28 cellular contexts compared by ENCODE assay signal in genomic region chr14:29558516-29558915, GRCh38.
DNase-seq lines count a peak whose midpoint lies in the region; ATAC-seq, FAIRE-seq and TF ChIP-seq lines count a peak whose summit lies in the region.
"Had no signal": no experiment of that assay in that cellular context is flagged by ENCODE, and none has a peak within 500 bp of the region (broad histone marks: within the 10 kb centered on the region; RNA-seq: fewer than 3 reads in every experiment).

No MANE protein-coding gene starts in this region.

- H2AFZ ChIP-seq in GM23248 (peak overlapping the region; percentile 40), astrocyte (ENCODE audit: low read depth, low read length) (no peak overlapping the region)

- no peaks in the 10 kb centered on the region for H3K36me3 Mint-ChIP-seq in astrocyte (ENCODE audit: low read depth, unreplicated experiment)
- H3K36me3 Mint-ChIP-seq: activated naive CD8-positive, alpha-beta T cell treated with anti-CD3 and anti-CD28 coated beads, Interleukin-2, amount 10 ng/mL, durations not matched to agents 7 days and 5 days; stimulated activated naive B cell treated with anti-CD40 and anti-IgM and Interleukin-4, amounts not matched to agents 10 μg/mL and 1 μg/mL and 100 μg/mL, for 72 hours; WTC11 had no signal

- no peak overlapping the region for H3K27ac ChIP-seq in GM23248
- H3K27ac ChIP-seq in astrocyte (ENCODE audit: low read depth, low read length), result no peak overlapping the region
- no peak overlapping the region for H3K27ac ChIP-seq in WERI-Rb-1
- H3K27ac ChIP-seq: BLaER1 treated with 17β-estradiol and CSF1 and Interleukin-3, amounts not matched to agents 10 nM and 100 nM; heart left ventricle; Peyer's patch; SJSA1 had no signal

- H3K27me3 ChIP-seq in GM23248 (replicated peaks; ENCODE audit: insufficient read depth), result no peaks in the 10 kb centered on the region
- no peaks in the 10 kb centered on the region for H3K27me3 ChIP-seq in astrocyte (ENCODE audit: insufficient read depth, low read length)
- no peaks in the 10 kb centered on the region for H3K27me3 ChIP-seq in WERI-Rb-1 (ENCODE audit: insufficient read depth, low read depth, severe bottlenecking)
- H3K27me3 ChIP-seq: BLaER1 treated with 17β-estradiol and CSF1 and Interleukin-3, amounts not matched to agents 10 nM and 100 nM; heart left ventricle; Peyer's patch; SJSA1 had no signal

- intact Hi-C loops in sciatic nerve (cut with DNase I), result no loop called here
- intact Hi-C loops in Right ventricle myocardium inferior (cut with DNase I), result loop anchor here (10.0 kb wide), 1 partner anchor 156 kb away; no protein-coding TSS in a partner anchor

- no peaks in the 10 kb centered on the region for H3F3A ChIP-seq in GM23248 (ENCODE audit: insufficient read depth)

- no peaks in the 10 kb centered on the region for H3K4me1 Mint-ChIP-seq in astrocyte (ENCODE audit: low read depth, unreplicated experiment)
- H3K4me1 Mint-ChIP-seq: activated naive CD8-positive, alpha-beta T cell treated with anti-CD3 and anti-CD28 coated beads, Interleukin-2, amount 10 ng/mL, durations not matched to agents 7 days and 5 days; stimulated activated naive B cell treated with anti-CD40 and anti-IgM and Interleukin-4, amounts not matched to agents 10 μg/mL and 1 μg/mL and 100 μg/mL, for 72 hours; WTC11 had no signal

- H4K20me1 ChIP-seq in GM23248 (ENCODE audit: insufficient read depth), result no peaks in the 10 kb centered on the region
- no peaks in the 10 kb centered on the region for H4K20me1 ChIP-seq in astrocyte (ENCODE audit: insufficient read depth, low read length)
- H4K20me1 ChIP-seq: BLaER1 treated with 17β-estradiol and CSF1 and Interleukin-3, amounts not matched to agents 10 nM and 100 nM had no signal

- H3K36me3 ChIP-seq in GM23248 (ENCODE audit: low read depth) (no peaks in the 10 kb centered on the region), astrocyte (ENCODE audit: insufficient read depth, low read length) (no peaks in the 10 kb centered on the region), WERI-Rb-1 (no peaks in the 10 kb centered on the region)
- H3K36me3 ChIP-seq: BLaER1 treated with 17β-estradiol and CSF1 and Interleukin-3, amounts not matched to agents 10 nM and 100 nM; heart left ventricle; Peyer's patch; SJSA1 had no signal

- in situ Hi-C loops in GM23248 (cut with MboI), result loop anchor here (10.0 kb wide), 1 partner anchor 446 kb away; no protein-coding TSS in a partner anchor

- H3K79me2 ChIP-seq in GM23248 (ENCODE audit: insufficient read depth), result no peaks in the 10 kb centered on the region
- no peaks in the 10 kb centered on the region for H3K79me2 ChIP-seq in astrocyte (ENCODE audit: insufficient read depth, low read length)

- ATAC-seq in sciatic nerve (no peak), GM18907 (IDR thresholded peaks at IDR 0.05; ENCODE audit: unreplicated experiment) (no peak), Right ventricle myocardium inferior (no peak)
- ATAC-seq: HCT116; heart left ventricle; left lobe of liver; stimulated activated naive B cell treated with anti-CD40 and anti-IgM and Interleukin-4, amounts not matched to agents 10 μg/mL and 1 μg/mL and 100 μg/mL, for 72 hours; WTC11 had no signal

- peak; percentile 40 for DNase-seq in GM23248
- DNase-seq in astrocyte (ENCODE audit: low read depth), result peak; percentile 64
- DNase-seq in iris pigment epithelial cell (ENCODE audit: low read depth), result peak; percentile 80
- no peak for DNase-seq in WERI-Rb-1
- no peak for DNase-seq in sciatic nerve (ENCODE audit: low spot score)
- no peak for DNase-seq in Right ventricle myocardium inferior (ENCODE audit: missing footprints)
- DNase-seq: activated CD8-positive, alpha-beta memory T cell treated with anti-CD3 and anti-CD28 coated beads, Interleukin-2, amount 50 U/mL, for 4 hours; activated naive CD8-positive, alpha-beta T cell treated with anti-CD3 and anti-CD28 coated beads, Interleukin-2, amount 10 ng/mL, durations not matched to agents 7 days and 5 days; Calu3; endodermal cell; heart left ventricle; KG1; NCI-H1694 treated with DMSO at 0.1 percent for 48 hours; NCI-H2171 treated with DMSO at 0.1 percent for 48 hours; NCI-H524 treated with DMSO at 0.1 percent for 48 hours; Peyer's patch; stimulated activated naive B cell treated with anti-CD40 and anti-IgM and Interleukin-4, amounts not matched to agents 10 μg/mL and 1 μg/mL and 100 μg/mL, for 72 hours had no signal

- H3K27ac Mint-ChIP-seq in astrocyte (ENCODE audit: unreplicated experiment), result no peak overlapping the region
- H3K27ac Mint-ChIP-seq: activated naive CD8-positive, alpha-beta T cell treated with anti-CD3 and anti-CD28 coated beads, Interleukin-2, amount 10 ng/mL, durations not matched to agents 7 days and 5 days; activated T-helper 2 cell treated with anti-CD3 and anti-CD28 coated beads, Interferon-gamma antibody, Interleukin-2, Interleukin-4, amounts not matched to agents 10 μg/mL and 5 μg/mL and 100 μg/mL, durations not matched to agents 14 hours and 24 hours and 36 hours; endodermal cell; progenitor cell of endocrine pancreas; stimulated activated naive B cell treated with anti-CD40 and anti-IgM and Interleukin-4, amounts not matched to agents 10 μg/mL and 1 μg/mL and 100 μg/mL, for 72 hours; WTC11 had no signal

- H3K4me1 ChIP-seq in GM23248 (ENCODE audit: insufficient read depth) (peaks cover 11% of the 10 kb centered on the region), astrocyte (ENCODE audit: insufficient read depth, low read length) (no peaks in the 10 kb centered on the region)
- H3K4me1 ChIP-seq: BLaER1 treated with 17β-estradiol and CSF1 and Interleukin-3, amounts not matched to agents 10 nM and 100 nM; heart left ventricle; Peyer's patch; SJSA1 had no signal

- 54 to 62% methylated on average over 4 of the region's 4 CpGs for WGBS in GM23248 (ENCODE audit: low coverage in 1 of 2, low lambda C conversion rate in 2 of 2, missing lambda C conversion rate in 2 of 2), 2 experiments

- H3K9me2 ChIP-seq in GM23248 (ENCODE audit: insufficient read depth), result no peaks in the 10 kb centered on the region

- no peaks in the 10 kb centered on the region for H3K9me3 Mint-ChIP-seq in astrocyte (ENCODE audit: unreplicated experiment)
- H3K9me3 Mint-ChIP-seq: activated naive CD8-positive, alpha-beta T cell treated with anti-CD3 and anti-CD28 coated beads, Interleukin-2, amount 10 ng/mL, durations not matched to agents 7 days and 5 days; endodermal cell; stimulated activated naive B cell treated with anti-CD40 and anti-IgM and Interleukin-4, amounts not matched to agents 10 μg/mL and 1 μg/mL and 100 μg/mL, for 72 hours; WTC11 had no signal

- no peak overlapping the region for H3K9ac ChIP-seq in GM23248
- H3K9ac ChIP-seq in astrocyte (ENCODE audit: low read length), result no peak overlapping the region
- H3K9ac ChIP-seq: BLaER1 treated with 17β-estradiol and CSF1 and Interleukin-3, amounts not matched to agents 10 nM and 100 nM had no signal

- TF ChIP-seq CTCF in astrocyte (IDR thresholded peaks at IDR 0.05; ENCODE audit: insufficient read depth, low read depth, low read length) (no peak), WERI-Rb-1 (IDR thresholded peaks at IDR 0.05; ENCODE audit: low read depth, low read length) (no peak)

- H3K4me3 ChIP-seq in GM23248 (no peak overlapping the region), astrocyte (ENCODE audit: insufficient read depth, low read depth, low read length) (no peak overlapping the region), WERI-Rb-1 (ENCODE audit: low read depth, low read length) (no peak overlapping the region)
- H3K4me3 ChIP-seq: BLaER1 treated with 17β-estradiol and CSF1 and Interleukin-3, amounts not matched to agents 10 nM and 100 nM; heart left ventricle; Peyer's patch; SJSA1 had no signal

- FAIRE-seq in astrocyte (lab: Jason Lieb, UNC), result no peak
- FAIRE-seq: colon, small intestine had no signal

- H3K27me3 Mint-ChIP-seq in astrocyte (ENCODE audit: low read depth, unreplicated experiment), result no peaks in the 10 kb centered on the region
- H3K27me3 Mint-ChIP-seq: activated naive CD8-positive, alpha-beta T cell treated with anti-CD3 and anti-CD28 coated beads, Interleukin-2, amount 10 ng/mL, durations not matched to agents 7 days and 5 days; progenitor cell of endocrine pancreas had no signal

- no peak overlapping the region for H3K4me3 Mint-ChIP-seq in astrocyte (ENCODE audit: unreplicated experiment)
- H3K4me3 Mint-ChIP-seq: activated naive CD8-positive, alpha-beta T cell treated with anti-CD3 and anti-CD28 coated beads, Interleukin-2, amount 10 ng/mL, durations not matched to agents 7 days and 5 days; endodermal cell; neural crest cell; stimulated activated naive B cell treated with anti-CD40 and anti-IgM and Interleukin-4, amounts not matched to agents 10 μg/mL and 1 μg/mL and 100 μg/mL, for 72 hours; WTC11 had no signal

- H3K9me3 ChIP-seq in GM23248 (ENCODE audit: low read depth) (no peaks in the 10 kb centered on the region), astrocyte (ENCODE audit: insufficient read depth, low read depth, low read length) (no peaks in the 10 kb centered on the region), WERI-Rb-1 (ENCODE audit: severe bottlenecking) (no peaks in the 10 kb centered on the region)
- H3K9me3 ChIP-seq: BLaER1 treated with 17β-estradiol and CSF1 and Interleukin-3, amounts not matched to agents 10 nM and 100 nM; Peyer's patch; SJSA1 had no signal

- no peak overlapping the region for H3K4me2 ChIP-seq in GM23248 (ENCODE audit: unreplicated experiment)
- no peak overlapping the region for H3K4me2 ChIP-seq in astrocyte (ENCODE audit: low read length)
- H3K4me2 ChIP-seq: BLaER1 treated with 17β-estradiol and CSF1 and Interleukin-3, amounts not matched to agents 10 nM and 100 nM had no signal

Comparison
In these comparisons a context has a peak if more than half of its experiments do, and no peak if none do; other contexts are left out.
1. DNase-seq: peak in GM23248 (single experiment), astrocyte (single experiment) and iris pigment epithelial cell (single experiment); none in WERI-Rb-1 (single experiment), sciatic nerve (single experiment) and Right ventricle myocardium inferior (single experiment).